In genomic region chr3:11022115-11022514, GRCh38 we compare ENCODE assay signal across 27 cellular contexts. TPM values are rescaled to one million over a fixed set of nuclear protein-coding genes. Genes with fewer than 3 reads are reported as not detected.
"Had no signal": no experiment of that assay in that cellular context is flagged by ENCODE, and none has a peak within 500 bp of the region (broad histone marks: within the 10 kb centered on the region; RNA-seq: fewer than 3 reads in every experiment).

No MANE protein-coding gene starts in this region.

- H3K4me1 Mint-ChIP-seq: immature natural killer cell, mesothelial cell of epicardium, naive B cell, neural crest cell had no signal

- H3K9me3 Mint-ChIP-seq: natural killer cell treated with Interleukin-12 subunit alpha and Interleukin-12 subunit beta and Interleukin-15 and Interleukin-18, amount 100 ng/mL, for 72 hours; neural crest cell had no signal

- H3K4me1 ChIP-seq: colonic mucosa, psoas muscle, spleen, suprapubic skin, thyroid gland, upper lobe of right lung, vagina had no signal

- H3K36me3 Mint-ChIP-seq: immature natural killer cell; mesothelial cell of epicardium; natural killer cell treated with Interleukin-12 subunit alpha and Interleukin-12 subunit beta and Interleukin-15 and Interleukin-18, amount 100 ng/mL, for 72 hours; stimulated activated naive B cell treated with anti-CD40 and anti-IgM and Interleukin-4, amounts not matched to agents 10 μg/mL and 1 μg/mL and 100 μg/mL, for 72 hours had no signal

- H3K4me3 Mint-ChIP-seq: dendritic cell treated with granulocyte-macrophage colony-stimulating factor and Interleukin-4, amounts not matched to agents 40 ng/mL and 50 ng/mL, for 4 days; effector memory CD8-positive, alpha-beta T cell; immature natural killer cell; mesothelial cell of epicardium; naive B cell; natural killer cell treated with Interleukin-12 subunit alpha and Interleukin-12 subunit beta and Interleukin-15 and Interleukin-18, amount 100 ng/mL, for 72 hours; neural crest cell; stimulated activated naive B cell treated with anti-CD40 and anti-IgM and Interleukin-4, amounts not matched to agents 10 μg/mL and 1 μg/mL and 100 μg/mL, for 72 hours; stimulated activated naive CD8-positive, alpha-beta T cell treated with anti-CD3 and anti-CD28 coated beads, Interleukin-15, Interleukin-2, amounts not matched to agents 100 ng/mL and 50 ng/mL, for 24 hours had no signal

- H3K27me3 ChIP-seq: cardiac muscle cell, colonic mucosa, thyroid gland, upper lobe of right lung, vagina had no signal

- H3K27ac ChIP-seq: cardiac muscle cell, colonic mucosa, esophagus squamous epithelium, psoas muscle, skin epidermis, spleen, suprapubic skin, thyroid gland, upper lobe of right lung, vagina had no signal

- H3K36me3 ChIP-seq: cardiac muscle cell, colonic mucosa, spleen, suprapubic skin, thyroid gland, upper lobe of right lung, vagina had no signal

- DNase-seq: cerebellar nuclear complex; colonic mucosa; effector memory CD8-positive, alpha-beta T cell; erythroblast; esophagus squamous epithelium; immature natural killer cell; islet precursor cell; kidney glomerular epithelial cell; mesenchymal stem cell; mucosa of descending colon; naive B cell; psoas muscle; right cardiac atrium; spleen; stimulated activated naive B cell treated with anti-CD40 and anti-IgM and Interleukin-4, amounts not matched to agents 10 μg/mL and 1 μg/mL and 100 μg/mL, for 72 hours; thyroid gland; upper lobe of right lung had no signal

- H3K9me3 ChIP-seq: colonic mucosa, esophagus squamous epithelium, mucosa of descending colon, psoas muscle, suprapubic skin, thyroid gland, upper lobe of right lung, vagina had no signal

- ATAC-seq: effector memory CD8-positive, alpha-beta T cell; mucosa of descending colon; psoas muscle; right cardiac atrium; stimulated activated naive B cell treated with anti-CD40 and anti-IgM and Interleukin-4, amounts not matched to agents 10 μg/mL and 1 μg/mL and 100 μg/mL, for 72 hours; upper lobe of right lung had no signal

- H3K27ac Mint-ChIP-seq: dendritic cell treated with granulocyte-macrophage colony-stimulating factor and Interleukin-4, amounts not matched to agents 40 ng/mL and 50 ng/mL, for 4 days; effector memory CD8-positive, alpha-beta T cell; mesothelial cell of epicardium; natural killer cell treated with Interleukin-12 subunit alpha and Interleukin-12 subunit beta and Interleukin-15 and Interleukin-18, amount 100 ng/mL, for 72 hours; stimulated activated naive B cell treated with anti-CD40 and anti-IgM and Interleukin-4, amounts not matched to agents 10 μg/mL and 1 μg/mL and 100 μg/mL, for 72 hours; stimulated activated naive CD8-positive, alpha-beta T cell treated with anti-CD3 and anti-CD28 coated beads, Interleukin-15, Interleukin-2, amounts not matched to agents 100 ng/mL and 50 ng/mL, for 24 hours had no signal

- H3K4me3 ChIP-seq: cardiac muscle cell, colonic mucosa, esophagus squamous epithelium, mucosa of descending colon, psoas muscle, skin epidermis, spleen, suprapubic skin, thyroid gland, upper lobe of right lung, vagina had no signal

RNA-seq across cellular contexts. Expression of gene SLC6A1, which starts 29.6 kb away (rescaled TPM):
- total RNA-seq: cardiac muscle cell; mesothelial cell of epicardium; natural killer cell treated with Interleukin-12 subunit alpha and Interleukin-12 subunit beta and Interleukin-15 and Interleukin-18, amount 100 ng/mL, for 72 hours; renal cortical epithelial cell had no signal
- polyA plus RNA-seq: cardiac muscle cell, immature natural killer cell had no signal
